Comparison of ENCODE assay signal across 8 cellular contexts in genomic region chr9:133121200-133122166, GRCh38. TPM values are rescaled to one million over a fixed set of nuclear protein-coding genes. Genes with fewer than 3 reads are reported as not detected.
DNase-seq lines count a peak whose midpoint lies in the region; ATAC-seq and TF ChIP-seq lines count a peak whose summit lies in the region.

RALGDS (minus strand) TSS chr9:133121240; CDS start chr9:133121154, 86 bp downstream.

- H4K20me1 ChIP-seq in KMS-11 (ENCODE audit: insufficient read depth) (no peaks in the 10 kb centered on the region), fibroblast of lung (ENCODE audit: control insufficient read depth, extremely low read depth, insufficient read depth, low read length) (no peaks in the 10 kb centered on the region)

- H3K27me3 Mint-ChIP-seq in naive thymus-derived CD4-positive, alpha-beta T cell = no peaks in the 10 kb centered on the region
- H3K27me3 Mint-ChIP-seq in stimulated activated memory B cell treated with anti-CD40 and anti-IgM and Interleukin-4, amounts not matched to agents 10 μg/mL and 1 μg/mL and 100 μg/mL, for 72 hours = no peaks in the 10 kb centered on the region

- no peak within 1 kb of the TSS for H3K27ac ChIP-seq in KMS-11
- peak within 1 kb of the TSS; percentile 93 for H3K27ac ChIP-seq in RWPE1
- H3K27ac ChIP-seq in fibroblast of lung (ENCODE audit: insufficient read depth, low read length) = peak within 1 kb of the TSS; percentile 17
- H3K27ac ChIP-seq in naive thymus-derived CD4-positive, alpha-beta T cell (ENCODE audit: low read depth, low read length) = peak within 1 kb of the TSS; percentile 93

- H3K9ac ChIP-seq in KMS-11 (peak within 1 kb of the TSS; percentile 66), fibroblast of lung (ENCODE audit: insufficient read depth, low read length) (peak within 1 kb of the TSS; percentile 65)

- peaks cover 27 to 75% (median 49%) of the 10 kb centered on the region in 7 donors for H3K4me1 Mint-ChIP-seq in naive thymus-derived CD4-positive, alpha-beta T cell
- peaks cover 79% of the 10 kb centered on the region for H3K4me1 Mint-ChIP-seq in stimulated activated memory B cell treated with anti-CD40 and anti-IgM and Interleukin-4, amounts not matched to agents 10 μg/mL and 1 μg/mL and 100 μg/mL, for 72 hours

- no peaks in the 10 kb centered on the region for H3K27me3 ChIP-seq in KMS-11 (ENCODE audit: insufficient read depth, low read depth)
- H3K27me3 ChIP-seq in fibroblast of lung (ENCODE audit: control insufficient read depth, insufficient read depth, low read length) = no peaks in the 10 kb centered on the region
- no peaks in the 10 kb centered on the region for H3K27me3 ChIP-seq in naive thymus-derived CD4-positive, alpha-beta T cell (ENCODE audit: control insufficient read depth in 2 of 2, insufficient read depth in 2 of 2, low read length in 2 of 2)

- peak within 1 kb of the TSS; percentile 58 to 99 (median 98) for H3K27ac Mint-ChIP-seq in naive thymus-derived CD4-positive, alpha-beta T cell
- H3K27ac Mint-ChIP-seq in stimulated activated memory B cell treated with anti-CD40 and anti-IgM and Interleukin-4, amounts not matched to agents 10 μg/mL and 1 μg/mL and 100 μg/mL, for 72 hours = peak within 1 kb of the TSS; percentile 88

- H3K4me1 ChIP-seq in KMS-11 (ENCODE audit: low read depth, poor library complexity, severe bottlenecking) (peaks cover 5% of the 10 kb centered on the region), fibroblast of lung (ENCODE audit: control insufficient read depth, extremely low read depth, insufficient read depth, low read length) (peaks cover 24% of the 10 kb centered on the region)
- peaks cover 23 to 52% of the 10 kb centered on the region in 2 donors for H3K4me1 ChIP-seq in naive thymus-derived CD4-positive, alpha-beta T cell (ENCODE audit: control insufficient read depth in 2 of 2, insufficient read depth in 2 of 2, low read length in 2 of 2)

- peaks cover 0 to 2% (median 0%) of the 10 kb centered on the region in 11 donors for H3K9me3 Mint-ChIP-seq in naive thymus-derived CD4-positive, alpha-beta T cell
- H3K9me3 Mint-ChIP-seq in stimulated activated memory B cell treated with anti-CD40 and anti-IgM and Interleukin-4, amounts not matched to agents 10 μg/mL and 1 μg/mL and 100 μg/mL, for 72 hours = no peaks in the 10 kb centered on the region

- CTCF ChIA-PET in RWPE1 (lab: Yijun Ruan, JAX) = interaction anchor here (0.5 to 1.4 kb wide), 6 partner anchors 23 to 219 kb away, joined by 3 to 8 read pairs (median 4); no protein-coding TSS in a partner anchor
- CTCF ChIA-PET in naive thymus-derived CD4-positive, alpha-beta T cell (lab: Charles Lee) = interaction anchor here (0.8 kb wide), 1 partner anchor 23 kb away, joined by 5 read pairs; no protein-coding TSS in a partner anchor

- H3K36me3 Mint-ChIP-seq in naive thymus-derived CD4-positive, alpha-beta T cell = peaks cover 0 to 8% (median 0%) of the 10 kb centered on the region in 5 donors
- no peaks in the 10 kb centered on the region for H3K36me3 Mint-ChIP-seq in stimulated activated memory B cell treated with anti-CD40 and anti-IgM and Interleukin-4, amounts not matched to agents 10 μg/mL and 1 μg/mL and 100 μg/mL, for 72 hours

- H3K4me3 Mint-ChIP-seq in naive thymus-derived CD4-positive, alpha-beta T cell = peak within 1 kb of the TSS; percentile 78 to 88 (median 82)
- peak within 1 kb of the TSS; percentile 79 for H3K4me3 Mint-ChIP-seq in stimulated activated memory B cell treated with anti-CD40 and anti-IgM and Interleukin-4, amounts not matched to agents 10 μg/mL and 1 μg/mL and 100 μg/mL, for 72 hours

- H2AFZ ChIP-seq in KMS-11 (ENCODE audit: low read depth) (peak within 1 kb of the TSS; percentile 30; the same call in 1 of the 2 replicates), fibroblast of lung (ENCODE audit: low read length) (peak within 1 kb of the TSS; percentile 39)

- H3K4me3 ChIP-seq in KMS-11 (IDR thresholded peaks at IDR 0.05; ENCODE audit: insufficient read depth, low read depth, low read length) (no peak within 1 kb of the TSS), fibroblast of lung (replicated peaks in 1 of 4; ENCODE audit: control extremely low read depth in 1 of 4, insufficient read depth in 1 of 4, low read depth in 3 of 4, low read length in 4 of 4) (peak within 1 kb of the TSS; percentile 47 to 69 (median 56))
- peak within 1 kb of the TSS; percentile 58 for H3K4me3 ChIP-seq in naive thymus-derived CD4-positive, alpha-beta T cell (ENCODE audit: low read length)

- intact Hi-C loops in naive thymus-derived CD4-positive, alpha-beta T cell (cut with micrococcal nuclease) = loop anchor here (1.0 to 5.0 kb wide), 8 partner anchors 12 to 946 kb away; partner anchors contain the start of genes GTF3C5 (in 2 of the 2), BRD3 (in 1 of the 2), SURF1 (in 1 of the 2) and SURF2 (in 1 of the 2)

- ATAC-seq in GM21717 (IDR thresholded peaks at IDR 0.05; ENCODE audit: unreplicated experiment) = peak; percentile 53
- ATAC-seq in naive thymus-derived CD4-positive, alpha-beta T cell = peak; percentile 91
- ATAC-seq in stimulated activated memory B cell treated with anti-CD40 and anti-IgM and Interleukin-4, amounts not matched to agents 10 μg/mL and 1 μg/mL and 100 μg/mL, for 72 hours = peak; percentile 88

- H3K36me3 ChIP-seq in KMS-11 (ENCODE audit: insufficient read depth) = no peaks in the 10 kb centered on the region
- no peaks in the 10 kb centered on the region for H3K36me3 ChIP-seq in fibroblast of lung (ENCODE audit: control insufficient read depth, insufficient read depth, low read length)
- H3K36me3 ChIP-seq in naive thymus-derived CD4-positive, alpha-beta T cell (ENCODE audit: control insufficient read depth in 2 of 3, insufficient read depth in 3 of 3, low read length in 3 of 3) = no peaks in the 10 kb centered on the region

- H3K9me3 ChIP-seq in fibroblast of lung (ENCODE audit: control insufficient read depth, insufficient read depth, low read depth, low read length) = no peaks in the 10 kb centered on the region
- H3K9me3 ChIP-seq in naive thymus-derived CD4-positive, alpha-beta T cell (ENCODE audit: control insufficient read depth in 2 of 3, low read length in 3 of 3) = no peaks in the 10 kb centered on the region

- H3K79me2 ChIP-seq in KMS-11 (ENCODE audit: insufficient read depth, low read depth) (no peaks in the 10 kb centered on the region), fibroblast of lung (ENCODE audit: control insufficient read depth, insufficient read depth, low read length) (peaks cover 8% of the 10 kb centered on the region)

- H3K4me2 ChIP-seq in KMS-11 (peak within 1 kb of the TSS; percentile 92), fibroblast of lung (ENCODE audit: extremely low read depth, insufficient read depth, low read length) (peak within 1 kb of the TSS; percentile 80)

- POLR2A ChIA-PET in RWPE1 (lab: Yijun Ruan, JAX; ENCODE audit: low non-redundant PET) = interaction anchor here (1.1 kb wide), 1 partner anchor 9 kb away, joined by 4 read pairs; no protein-coding TSS in a partner anchor
- POLR2A ChIA-PET in naive thymus-derived CD4-positive, alpha-beta T cell (lab: Charles Lee) = interaction anchor here (0.6 to 2.2 kb wide), 9 partner anchors 11 to 390 kb away, joined by 3 to 11 read pairs (median 5); no protein-coding TSS in a partner anchor

- peak; percentile 94 for DNase-seq in DMS 273 (lab: John Stamatoyannopoulos, UW; ENCODE audit: unreplicated experiment)
- peak; percentile 100 for DNase-seq in RWPE1 (ENCODE audit: low spot score)
- DNase-seq in activated T-helper 1 cell treated with anti-CD3 and anti-CD28 coated beads, Interleukin-2, amount 50 U/mL, for 16 hours (ENCODE audit: low read depth in 1 of 2, low spot score in 1 of 2) = peak; percentile 81 to 88
- DNase-seq in fibroblast of lung (ENCODE audit: low read depth in 2 of 2) = peak; percentile 76 to 77
- peak; percentile 79 to 93 (median 88) for DNase-seq in naive thymus-derived CD4-positive, alpha-beta T cell

- TF ChIP-seq CTCF in KMS-11 (conservative IDR thresholded peaks at IDR 0.05; ENCODE audit: low read depth, low read length) = no peak
- TF ChIP-seq CTCF in RWPE1 (conservative IDR thresholded peaks at IDR 0.05; ENCODE audit: low read depth) = no peak
- TF ChIP-seq CTCF in fibroblast of lung (conservative IDR thresholded peaks at IDR 0.05 in 1 of 2, IDR thresholded peaks at IDR 0.05 in 1 of 2; ENCODE audit: low read depth in 1 of 2, low read length in 2 of 2) = no peak

RNA-seq across cellular contexts. Expression of gene RALGDS, which starts in this region (rescaled TPM):
- total RNA-seq in fibroblast of lung = 16.2 and 23.6 TPM in 2 replicates
- polyA plus RNA-seq in fibroblast of lung = 16.6 and 22.4 TPM in 2 replicates
- 10.6 and 15.5 TPM in 2 replicates for polyA plus RNA-seq in fibroblast of lung (2012)
- polyA minus RNA-seq in fibroblast of lung (ENCODE audit: low replicate concordance) = 16.8 and 18.8 TPM in 2 replicates
- total RNA-seq in naive thymus-derived CD4-positive, alpha-beta T cell = 100 to 1,000 TPM in 2 of 5 experiments, 10 to 100 TPM in 3; 73.9 to 123 (median 79.7) TPM
- polyA plus RNA-seq in naive thymus-derived CD4-positive, alpha-beta T cell = 10 to 100 TPM; 17.8 to 35.7 TPM
